ENCODE assay signal across 1 cellular context in genomic region chr11:69401715-69402114, GRCh38.
TF ChIP-seq lines count a peak whose summit lies in the region.

No MANE protein-coding gene starts in this region.

TF ChIP-seq in K562, 482 proteins besides CTCF, POLR2A, EP300 and RAD21 (continued from another document and continues in another):
- TF ChIP-seq E2F6 (IDR thresholded peaks at IDR 0.05; ENCODE audit: borderline replicate concordance in 1 of 2, extremely low read depth in 1 of 2, insufficient read depth in 1 of 2, insufficient read length in 1 of 2, low read depth in 1 of 2, low read length in 1 of 2, poor library complexity in 1 of 2, severe bottlenecking in 1 of 2) (peak in 1 of 2 experiments; percentile 29), ATF2 (CRISPR knock-in tag; IDR thresholded peaks at IDR 0.05) (no peak), LEF1 (IDR thresholded peaks at IDR 0.05) (peak; percentile 77), ZNF280B (CRISPR knock-in tag; IDR thresholded peaks at IDR 0.05) (no peak), ZSCAN29 (IDR thresholded peaks at IDR 0.05) (no peak; the same call in 1 of the 2 replicates), CREB3L1 (IDR thresholded peaks at IDR 0.05; ENCODE audit: borderline replicate concordance, low read depth) (no peak), USF1 (CRISPR knock-in tag; IDR thresholded peaks at IDR 0.05) (no peak), CBFB (CRISPR knock-in tag; IDR thresholded peaks at IDR 0.05) (no peak), NR1H2 (CRISPR knock-in tag; IDR thresholded peaks at IDR 0.05) (no peak), ZBTB12 (CRISPR knock-in tag; IDR thresholded peaks at IDR 0.05) (no peak), GABPB1 (CRISPR knock-in tag; IDR thresholded peaks at IDR 0.05) (no peak), MAFK (IDR thresholded peaks at IDR 0.05; ENCODE audit: low read length) (no peak), KHSRP (IDR thresholded peaks at IDR 0.05) (no peak), ZNF354B (CRISPR knock-in tag; IDR thresholded peaks at IDR 0.05) (0 out of 2 replicates have a peak, but pooled peaks have one; percentile 15), KLF6 (CRISPR knock-in tag; IDR thresholded peaks at IDR 0.05; ENCODE audit: borderline replicate concordance) (0 out of 2 replicates have a peak, but pooled peaks have one; percentile 11), XRCC5 (IDR thresholded peaks at IDR 0.05; ENCODE audit: low read depth, low read length) (peak; percentile 23; the same call in 1 of the 2 replicates), ZNF699 (CRISPR knock-in tag; IDR thresholded peaks at IDR 0.05; ENCODE audit: insufficient replicate concordance) (no peak), ZNF507 (tag; conservative IDR thresholded peaks at IDR 0.05) (no peak), NBN (IDR thresholded peaks at IDR 0.05; ENCODE audit: low read depth) (peak; percentile 90), SMARCA5 (IDR thresholded peaks at IDR 0.05) (no peak), ETV5 (CRISPR knock-in tag; IDR thresholded peaks at IDR 0.05; ENCODE audit: low read depth) (peak; percentile 81; the same call in 1 of the 2 replicates), ZKSCAN3 (CRISPR knock-in tag; IDR thresholded peaks at IDR 0.05) (no peak), PYGO2 (tag; IDR thresholded peaks at IDR 0.05) (peak; percentile 25; the same call in 1 of the 2 replicates), ZFP36 (IDR thresholded peaks at IDR 0.05; ENCODE audit: low read depth, low read length, partially characterized antibody) (peak; percentile 34), TCF3 (CRISPR knock-in tag; IDR thresholded peaks at IDR 0.05) (peak; percentile 80), ZNF644 (tag; IDR thresholded peaks at IDR 0.05; ENCODE audit: low read depth) (0 out of 2 replicates have a peak, but pooled peaks have one; percentile 26), HDGF (IDR thresholded peaks at IDR 0.05) (0 out of 2 replicates have a peak, but pooled peaks have one; percentile 26), PHB (CRISPR knock-in tag; IDR thresholded peaks at IDR 0.05) (no peak), ZNF77 (CRISPR knock-in tag; IDR thresholded peaks at IDR 0.05) (no peak), ZNF780A (CRISPR knock-in tag; IDR thresholded peaks at IDR 0.05) (peak; percentile 54; the same call in 1 of the 2 replicates), CTCFL (IDR thresholded peaks at IDR 0.05; ENCODE audit: borderline replicate concordance, insufficient read depth, low read depth, low read length, poor library complexity, severe bottlenecking) (no peak), HDAC3 (IDR thresholded peaks at IDR 0.05; ENCODE audit: borderline replicate concordance, partially characterized antibody) (peak; percentile 24), ARID1B (IDR thresholded peaks at IDR 0.05) (peak; percentile 91), MTA3 (IDR thresholded peaks at IDR 0.05; ENCODE audit: borderline replicate concordance) (peak; percentile 66; the same call in 1 of the 2 replicates), ZC3H11A (IDR thresholded peaks at IDR 0.05; ENCODE audit: low read depth, low read length) (no peak), RNF219 (CRISPR knock-in tag; IDR thresholded peaks at IDR 0.05) (no peak), PRDM10 (IDR thresholded peaks at IDR 0.05; ENCODE audit: partially characterized antibody) (peak; percentile 88), ETS1 (conservative IDR thresholded peaks at IDR 0.05; ENCODE audit: control insufficient read depth, low read depth, low read length) (no peak), ZNF324 (CRISPR knock-in tag; IDR thresholded peaks at IDR 0.05) (no peak), PATZ1 (CRISPR knock-in tag; IDR thresholded peaks at IDR 0.05; ENCODE audit: borderline replicate concordance) (0 out of 2 replicates have a peak, but pooled peaks have one; percentile 68), MTA2 (IDR thresholded peaks at IDR 0.05; ENCODE audit: low read depth) (peak; percentile 59; the same call in 1 of the 2 replicates), TEAD1 (CRISPR knock-in tag; IDR thresholded peaks at IDR 0.05) (peak in 1 of 2 experiments; percentile 30; a peak in 2 of 4 replicates), RBM39 (optimal IDR thresholded peaks at IDR 0.05; ENCODE audit: low read depth, low read length) (no peak), KDM4B (IDR thresholded peaks at IDR 0.05; ENCODE audit: borderline replicate concordance in 2 of 2, low read depth in 1 of 2) (no peak)
